Comparison of ENCODE assay signal across 13 cellular contexts in the genomic region with DNA sequence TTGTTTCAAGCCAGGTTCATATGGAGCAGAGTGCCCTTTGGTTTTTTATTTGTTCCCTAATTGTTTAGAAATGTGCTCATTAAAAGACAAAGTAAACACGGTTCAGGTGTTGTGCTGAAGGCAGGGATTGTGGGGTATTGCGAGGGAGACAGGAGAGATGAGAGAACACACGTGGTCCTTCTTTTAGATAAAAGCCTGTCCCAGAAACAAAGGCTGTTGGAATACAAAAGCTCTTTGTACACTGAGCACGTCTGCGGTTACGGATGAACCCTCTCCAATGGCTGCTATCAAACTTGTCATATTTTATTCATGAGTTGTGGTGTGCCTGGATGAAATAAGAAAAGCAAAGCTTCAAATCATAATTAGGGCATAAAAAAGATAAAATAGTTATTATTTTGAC.
A peak's percentile ranks its signal among the peaks of the same experiment; 100 is the strongest.
DNase-seq lines count a peak whose midpoint lies in the region; TF ChIP-seq lines count a peak whose summit lies in the region.
"Had no signal": no experiment of that assay in that cellular context is flagged by ENCODE, and none has a peak within 500 bp of the region (broad histone marks: within the 10 kb centered on the region; RNA-seq: fewer than 3 reads in every experiment).

No MANE protein-coding gene starts in this region.

- no peaks in the 10 kb centered on the region for H3K79me2 ChIP-seq in osteoblast (ENCODE audit: insufficient read depth, low read length)

- H3K4me1 ChIP-seq in osteoblast (ENCODE audit: insufficient read depth, low read length) = no peaks in the 10 kb centered on the region
- no peaks in the 10 kb centered on the region for H3K4me1 ChIP-seq in thyroid gland

- no peak overlapping the region for H2AFZ ChIP-seq in osteoblast (ENCODE audit: low read length)

- H3K27me3 ChIP-seq in osteoblast (ENCODE audit: insufficient read depth, low read length) = no peaks in the 10 kb centered on the region
- H3K27me3 ChIP-seq in thyroid gland = no peaks in the 10 kb centered on the region

- H4K20me1 ChIP-seq in osteoblast (ENCODE audit: insufficient read depth, low read length) = no peaks in the 10 kb centered on the region

- intact Hi-C loops in thyroid gland (cut with DNase I) = no loop called here

- H3K27ac ChIP-seq in osteoblast (ENCODE audit: low read depth, low read length) (no peak overlapping the region), thyroid gland (no peak overlapping the region)

- DNase-seq in NCI-H1092 treated with DMSO at 0.1 percent for 48 hours (lab: John Stamatoyannopoulos, UW) = peak; percentile 89
- DNase-seq in NCI-H2029 treated with DMSO at 0.1 percent for 48 hours (lab: John Stamatoyannopoulos, UW) = peak; percentile 98
- peak; percentile 99 for DNase-seq in NCI-H69 (lab: John Stamatoyannopoulos, UW)
- peak; percentile 40 for DNase-seq in retina
- DNase-seq in HPDE6-E6E7 (ENCODE audit: extremely low spot score) = no peak
- DNase-seq in osteoblast (ENCODE audit: insufficient read length, low spot score, missing footprints) = no peak
- no peak for DNase-seq in thyroid gland
- DNase-seq: activated CD4-positive, alpha-beta memory T cell treated with anti-CD3 and anti-CD28 coated beads for 36 hours; activated naive CD4-positive, alpha-beta T cell treated with anti-CD3 and anti-CD28 coated beads, Interleukin-2, amount 50 U/mL, for 16 hours; mucosa of descending colon; MV-4-11; SK-N-SH had no signal

- H3K9me3 ChIP-seq in osteoblast (ENCODE audit: low read depth, low read length) (no peaks in the 10 kb centered on the region), thyroid gland (no peaks in the 10 kb centered on the region)
- H3K9me3 ChIP-seq: SK-N-SH had no signal

- H3K4me2 ChIP-seq in osteoblast (ENCODE audit: insufficient read depth, low read length) = no peak overlapping the region
- H3K4me2 ChIP-seq: SK-N-SH had no signal

- H3K36me3 ChIP-seq in osteoblast (ENCODE audit: insufficient read depth, low read length) (no peaks in the 10 kb centered on the region), thyroid gland (no peaks in the 10 kb centered on the region)

- WGBS in thyroid gland, 2 donors = 51 to 55% methylated on average over 6 of the region's 6 CpGs

- H3K4me3 ChIP-seq in osteoblast (ENCODE audit: insufficient read depth, low read length) = no peak overlapping the region
- H3K4me3 ChIP-seq in thyroid gland (replicated peaks in 1 of 3) = no peak overlapping the region
- H3K4me3 ChIP-seq: K562, mucosa of descending colon had no signal

- TF ChIP-seq CTCF in osteoblast (IDR thresholded peaks at IDR 0.05; ENCODE audit: extremely low read depth, low read depth, low read length) = no peak
- TF ChIP-seq CTCF in thyroid gland (IDR thresholded peaks at IDR 0.05) = no peak

- no peak for TF ChIP-seq POLR2A in thyroid gland (IDR thresholded peaks at IDR 0.05)

Comparison
In these comparisons a context has a peak if more than half of its experiments do, and no peak if none do; other contexts are left out.
1. DNase-seq: peak in NCI-H1092 treated with DMSO at 0.1 percent for 48 hours (single experiment), NCI-H2029 treated with DMSO at 0.1 percent for 48 hours (single experiment), NCI-H69 (single experiment) and retina (single experiment); none in HPDE6-E6E7 (single experiment), osteoblast (single experiment) and thyroid gland (0 of 2).